In the genomic region with DNA sequence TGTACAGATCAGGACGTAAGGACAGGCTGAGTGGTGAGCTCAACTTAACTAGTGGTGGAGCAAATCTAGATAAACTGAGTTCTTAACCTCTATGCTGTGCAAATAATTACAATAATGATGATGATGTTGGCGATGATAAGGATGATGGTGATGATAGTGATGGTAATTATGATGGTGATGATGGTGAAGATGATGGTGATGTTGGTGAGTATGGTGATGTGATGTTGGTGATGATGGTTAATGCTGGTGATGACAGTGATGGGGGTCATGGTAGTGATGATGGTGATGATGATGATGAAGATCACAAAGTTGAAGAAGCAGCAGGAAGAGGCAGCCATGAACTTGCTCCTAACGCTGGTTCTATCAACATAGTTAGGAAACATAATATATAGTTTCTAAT, we compare ENCODE assay signal across 8 cellular contexts.
"Had no signal": no experiment of that assay in that cellular context is flagged by ENCODE, and none has a peak within 500 bp of the region (broad histone marks: within the 10 kb centered on the region; RNA-seq: fewer than 3 reads in every experiment).

No MANE protein-coding gene starts in this region.

- H3K9me3 ChIP-seq: HAP-1 had no signal

- H3K4me3 ChIP-seq: GM23248, HAP-1, K562 had no signal

- ATAC-seq: HCT116, K562 had no signal

- H3K4me1 ChIP-seq: HAP-1 had no signal

- H3K36me3 ChIP-seq: HAP-1 had no signal

- H3K27ac ChIP-seq: GM23248 had no signal

- FAIRE-seq: K562 had no signal

- DNase-seq: GM23248, GOT3, H7, IMR-90, KG1 had no signal
